21 cellular contexts compared by ENCODE assay signal in the genomic region with DNA sequence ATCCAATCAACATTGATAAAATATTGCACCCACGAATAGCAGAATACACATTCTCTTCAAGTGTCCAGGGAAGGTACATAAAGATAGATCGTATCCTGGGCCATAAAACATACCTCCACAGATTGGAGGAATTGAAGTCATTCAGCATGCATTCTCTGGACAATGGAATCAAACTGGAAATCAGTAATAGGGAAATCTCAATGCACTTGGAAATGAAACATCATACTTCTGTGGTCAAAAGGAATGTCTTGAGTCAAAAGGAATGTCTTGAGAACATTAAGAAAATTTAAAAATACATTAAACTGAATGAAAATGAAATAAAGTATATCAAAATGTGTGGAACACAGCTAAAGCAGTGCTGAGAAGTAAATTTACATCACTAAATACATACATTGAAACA.
A peak's percentile ranks its signal among the peaks of the same experiment; 100 is the strongest.
DNase-seq lines count a peak whose midpoint lies in the region; ATAC-seq, FAIRE-seq and TF ChIP-seq lines count a peak whose summit lies in the region.
"Had no signal": no experiment of that assay in that cellular context is flagged by ENCODE, and none has a peak within 500 bp of the region (broad histone marks: within the 10 kb centered on the region; RNA-seq: fewer than 3 reads in every experiment).

No MANE protein-coding gene starts in this region.

- no peaks in the 10 kb centered on the region for H3K36me3 ChIP-seq in keratinocyte (ENCODE audit: control insufficient read depth in 2 of 2, extremely low read depth in 1 of 2, insufficient read depth in 2 of 2, low read length in 2 of 2)
- H3K36me3 ChIP-seq: spleen had no signal

- H2AFZ ChIP-seq in keratinocyte (ENCODE audit: control insufficient read depth, low read length) = peak overlapping the region; percentile 47

- no peak for ATAC-seq in GM21529 (IDR thresholded peaks at IDR 0.05; ENCODE audit: unreplicated experiment)
- ATAC-seq: left colon had no signal

- H3K9me1 ChIP-seq in keratinocyte (ENCODE audit: control insufficient read depth, extremely low read depth, insufficient read depth, low read length) = no peaks in the 10 kb centered on the region

- no peaks in the 10 kb centered on the region for H4K20me1 ChIP-seq in keratinocyte (ENCODE audit: control insufficient read depth, extremely low read depth, insufficient read depth, low read length)

- H3K27me3 ChIP-seq in keratinocyte (ENCODE audit: control insufficient read depth, extremely low read depth, insufficient read depth, low read length) = no peaks in the 10 kb centered on the region
- H3K27me3 ChIP-seq: spleen had no signal

- no peaks in the 10 kb centered on the region for H3K79me2 ChIP-seq in keratinocyte (ENCODE audit: control insufficient read depth, insufficient read depth, low read length)

- H3K9ac ChIP-seq in keratinocyte (ENCODE audit: control insufficient read depth, extremely low read depth, insufficient read depth, low read length) = no peak overlapping the region
- H3K9ac ChIP-seq: KMS-11 had no signal

- DNase-seq in A172 (ENCODE audit: low spot score) (peak; percentile 47), HS-5 (ENCODE audit: low read depth) (peak; percentile 74), astrocyte of the hippocampus (ENCODE audit: low read depth, low spot score) (peak; percentile 64), keratinocyte (ENCODE audit: low read depth, low spot score) (no peak), RPMI8226 (no peak), NCI-H146 treated with DMSO at 0.1 percent for 48 hours (lab: John Stamatoyannopoulos, UW; ENCODE audit: unreplicated experiment) (no peak), OCI-M2 (lab: John Stamatoyannopoulos, UW; ENCODE audit: unreplicated experiment) (no peak)
- DNase-seq: 8988T; activated gamma-delta T cell; C1 segment of cervical spinal cord; endodermal cell; left colon; NCI-H1105; NCI-H2107; NCI-H526; SIG-M5; spleen; stimulated activated CD4-positive, alpha-beta T cell treated with anti-CD3 and anti-CD28 coated beads, Interleukin-4, amount 100 ng/mL, for 4 hours had no signal

- no peak overlapping the region for H3K4me2 ChIP-seq in keratinocyte (ENCODE audit: control insufficient read depth, extremely low read depth, insufficient read depth, low read depth, low read length)
- H3K4me2 ChIP-seq: KMS-11 had no signal

- no peak overlapping the region for H3K4me3 ChIP-seq in keratinocyte (ENCODE audit: control insufficient read depth in 2 of 3, extremely low read depth in 1 of 3, insufficient read depth in 2 of 3, low read depth in 1 of 3, low read length in 3 of 3)
- H3K4me3 ChIP-seq: spleen had no signal

- dilution Hi-C loops in keratinocyte (cut with MboI; ENCODE audit: extremely low pct_ligation_motif_present, low sequenced_read_pairs) = no loop called here

- peak overlapping the region; percentile 23 for H3K27ac ChIP-seq in keratinocyte (ENCODE audit: control insufficient read depth, insufficient read depth, low read length)
- H3K27ac ChIP-seq: KMS-11, spleen had no signal

- peak; percentile 90 for FAIRE-seq in keratinocyte (lab: Jason Lieb, UNC)
- FAIRE-seq: GM12892 had no signal

- H3K9me3 ChIP-seq in keratinocyte (ENCODE audit: control insufficient read depth, low read depth, low read length) = no peaks in the 10 kb centered on the region

- TF ChIP-seq CTCF in keratinocyte (optimal IDR thresholded peaks at IDR 0.05 in 1 of 3, IDR thresholded peaks at IDR 0.05 in 1 of 3, conservative IDR thresholded peaks at IDR 0.05 in 1 of 3; ENCODE audit: extremely low read depth in 1 of 3, insufficient read depth in 2 of 3, low read length in 3 of 3) = no peak

- H3K4me1 ChIP-seq in keratinocyte (ENCODE audit: control insufficient read depth, extremely low read depth, insufficient read depth, low read length) = peaks cover 23% of the 10 kb centered on the region
- H3K4me1 ChIP-seq: spleen had no signal

Comparison
In these comparisons a context has a peak if more than half of its experiments do, and no peak if none do; other contexts are left out.
1. DNase-seq: peak in A172 (single experiment), HS-5 (single experiment) and astrocyte of the hippocampus (single experiment); none in keratinocyte (single experiment), RPMI8226 (single experiment), NCI-H146 treated with DMSO at 0.1 percent for 48 hours (single experiment) and OCI-M2 (single experiment).